Comparison of ENCODE assay signal across 9 cellular contexts in genomic region chr2:237486819-237487448, GRCh38. TPM values are rescaled to one million over a fixed set of nuclear protein-coding genes. Genes with fewer than 3 reads are reported as not detected.
DNase-seq lines count a peak whose midpoint lies in the region; ATAC-seq and TF ChIP-seq lines count a peak whose summit lies in the region.
"Had no signal": no experiment of that assay in that cellular context is flagged by ENCODE, and none has a peak within 500 bp of the region (broad histone marks: within the 10 kb centered on the region; RNA-seq: fewer than 3 reads in every experiment).

Gene MLPH (plus strand): TSS chr2:237487251. CDS start chr2:237493427, 6,176 bp downstream.

- no peak for TF ChIP-seq POLR2A in heart left ventricle (IDR thresholded peaks at IDR 0.05)

- H3K4me1 ChIP-seq in SK-N-SH (ENCODE audit: control insufficient read depth in 1 of 2, insufficient read depth in 2 of 2, low read depth in 1 of 2, low read length in 1 of 2) (peaks cover 20 to 28% of the 10 kb centered on the region in 2 experiments; a peak in 3 of 4 replicates), heart left ventricle (peaks cover 0 to 59% (median 22%) of the 10 kb centered on the region in 12 donors), psoas muscle (peaks cover 8% of the 10 kb centered on the region)

- TF ChIP-seq RAD21 in SK-N-SH (IDR thresholded peaks at IDR 0.05; ENCODE audit: low read length) = no peak

- POLR2A ChIA-PET in SK-N-SH (lab: Yijun Ruan, JAX) = no interaction called here

- intact Hi-C loops in heart left ventricle (cut with DNase I) (no loop called here), psoas muscle (cut with DNase I) (no loop called here)

- peak within 1 kb of the TSS; percentile 10; the same call in 1 of the 2 replicates for H2AFZ ChIP-seq in SK-N-SH (ENCODE audit: low read depth)

- CTCF ChIA-PET in SK-N-SH (lab: Yijun Ruan, JAX) = interaction anchor here (1.2 to 2.8 kb wide), 3 partner anchors 11 to 26 kb away, joined by 8 to 20 read pairs (median 11); no protein-coding TSS in a partner anchor

- H3F3A ChIP-seq in SK-N-SH (replicated peaks; ENCODE audit: insufficient read depth) = peaks cover 7% of the 10 kb centered on the region

- H3K4me2 ChIP-seq in SK-N-SH = peak within 1 kb of the TSS; percentile 95

- H3K27me3 ChIP-seq in SK-N-SH (ENCODE audit: insufficient read depth) (no peaks in the 10 kb centered on the region), heart left ventricle (peaks cover 0 to 42% (median 10%) of the 10 kb centered on the region in 9 donors), psoas muscle (ENCODE audit: insufficient read depth in 3 of 3, low read length in 2 of 3) (peaks cover 0 to 16% (median 0%) of the 10 kb centered on the region in 3 donors)

- H3K79me2 ChIP-seq in SK-N-SH (ENCODE audit: insufficient read depth) = peaks cover 79% of the 10 kb centered on the region

- H3K9me2 ChIP-seq in SK-N-SH = no peaks in the 10 kb centered on the region

- H3K4me3 ChIP-seq in SK-N-SH (ENCODE audit: low read depth in 2 of 2, low read length in 1 of 2) (peak within 1 kb of the TSS; percentile 62 to 84), heart left ventricle (peak within 1 kb of the TSS; percentile 40 to 65 (median 58)), psoas muscle (peak within 1 kb of the TSS; percentile 72)

- no peak for TF ChIP-seq EP300 in SK-N-SH (IDR thresholded peaks at IDR 0.05; ENCODE audit: borderline replicate concordance in 1 of 2, low read depth in 1 of 2, low read length in 1 of 2)

- peak within 1 kb of the TSS; percentile 98 for H3K9ac ChIP-seq in SK-N-SH

- no peaks in the 10 kb centered on the region for H4K20me1 ChIP-seq in SK-N-SH (ENCODE audit: insufficient read depth)

- peak; percentile 93 for DNase-seq in DMS53 (lab: John Stamatoyannopoulos, UW)
- peak; percentile 81 for DNase-seq in SK-N-SH
- peak in 3 of 5 donors; percentile 60 to 69 (median 65) for DNase-seq in heart left ventricle
- peak; percentile 32 to 71 for DNase-seq in psoas muscle
- no peak for DNase-seq in DMS79 treated with DMSO at 0.1 percent for 48 hours (lab: John Stamatoyannopoulos, UW)
- DNase-seq in CD1c-positive myeloid dendritic cell (ENCODE audit: extremely low spot score) = no peak
- DNase-seq: effector CD4-positive, alpha-beta T cell had no signal

- no peak for TF ChIP-seq CTCF in SK-N-SH (IDR thresholded peaks at IDR 0.05)
- no peak for TF ChIP-seq CTCF in heart left ventricle (IDR thresholded peaks at IDR 0.05)
- no peak for TF ChIP-seq CTCF in psoas muscle (IDR thresholded peaks at IDR 0.05)

- H3K27ac ChIP-seq in SK-N-SH (ENCODE audit: low read depth in 2 of 2, low read length in 1 of 2) = peak within 1 kb of the TSS in 1 of 2 experiments; percentile 87; a peak in 2 of 4 replicates
- peak within 1 kb of the TSS in 11 of 12 donors; percentile 48 to 90 (median 75) for H3K27ac ChIP-seq in heart left ventricle
- H3K27ac ChIP-seq in psoas muscle = no peak within 1 kb of the TSS

- H3K36me3 ChIP-seq in SK-N-SH (replicated peaks in 1 of 2; ENCODE audit: control insufficient read depth in 1 of 2, insufficient read depth in 2 of 2, low read length in 1 of 2) (peaks cover 0 to 34% of the 10 kb centered on the region in 2 experiments), heart left ventricle (no peaks in the 10 kb centered on the region), psoas muscle (ENCODE audit: insufficient read depth in 1 of 2, low read depth in 1 of 2) (no peaks in the 10 kb centered on the region)

- ATAC-seq in heart left ventricle (peak; percentile 41 to 81 (median 77)), psoas muscle (peak; percentile 62 to 82 (median 74)), GM21825 (IDR thresholded peaks at IDR 0.05; ENCODE audit: unreplicated experiment) (no peak), HG03571 (IDR thresholded peaks at IDR 0.05; ENCODE audit: unreplicated experiment) (no peak)

- peaks cover 3% of the 10 kb centered on the region; the same call in 1 of the 2 replicates for H3K9me3 ChIP-seq in SK-N-SH
- peaks cover 0 to 16% (median 9%) of the 10 kb centered on the region in 12 donors for H3K9me3 ChIP-seq in heart left ventricle
- H3K9me3 ChIP-seq in psoas muscle = peaks cover 15% of the 10 kb centered on the region

- WGBS in SK-N-SH (ENCODE audit: low lambda C conversion rate) = 8% methylated on average over 17 of the region's 63 CpGs
- WGBS in heart left ventricle, 4 donors = 1 to 7% (median 2%) methylated on average over 15 to 63 of the region's 63 CpGs
- WGBS in psoas muscle, 3 donors = 2% methylated on average over 57 to 63 of the region's 63 CpGs

TF ChIP-seq in SK-N-SH, 30 proteins besides CTCF, POLR2A, EP300 and RAD21:
- TF ChIP-seq MEF2A (IDR thresholded peaks at IDR 0.05; ENCODE audit: borderline replicate concordance, low read depth) (no peak), USF2 (IDR thresholded peaks at IDR 0.05; ENCODE audit: borderline replicate concordance, low read depth, low read length) (0 out of 2 replicates have a peak, but pooled peaks have one; percentile 20), ZBTB33 (IDR thresholded peaks at IDR 0.05; ENCODE audit: borderline replicate concordance, low read depth) (no peak), NFIC (IDR thresholded peaks at IDR 0.05; ENCODE audit: borderline replicate concordance) (peak; percentile 20; the same call in 1 of the 2 replicates), MAX (IDR thresholded peaks at IDR 0.05; ENCODE audit: low read depth) (peak; percentile 88), YY1 (IDR thresholded peaks at IDR 0.05; ENCODE audit: low read depth) (0 out of 2 replicates have a peak, but pooled peaks have one; percentile 17), TCF12 (IDR thresholded peaks at IDR 0.05) (no peak), USF1 (IDR thresholded peaks at IDR 0.05; ENCODE audit: borderline replicate concordance, low read depth) (peak; percentile 86), RFX5 (IDR thresholded peaks at IDR 0.05; ENCODE audit: low read length) (no peak), TEAD4 (IDR thresholded peaks at IDR 0.05; ENCODE audit: borderline replicate concordance, insufficient read depth) (no peak), MXI1 (IDR thresholded peaks at IDR 0.05; ENCODE audit: low read depth, low read length) (0 out of 2 replicates have a peak, but pooled peaks have one; percentile 27), PBX3 (IDR thresholded peaks at IDR 0.05) (no peak)

RNA-seq across cellular contexts. Expression of gene MLPH, which starts in this region (rescaled TPM):
- 84.8 and 93.6 TPM in 2 replicates for polyA plus RNA-seq in SK-N-SH (2012; rRNA removed)
- polyA plus RNA-seq in SK-N-SH (2012; cell fraction: cytosol; rRNA removed) = 37.4 and 44.7 TPM in 2 replicates
- polyA plus RNA-seq in SK-N-SH (2012; cell fraction: nucleus; rRNA removed) = 348 and 369 TPM in 2 replicates
- 10 to 100 TPM; 20.4 to 50.3 (median 30.7) TPM for total RNA-seq in heart left ventricle
- polyA plus RNA-seq in heart left ventricle = 10 to 100 TPM; 18.3 to 60.3 TPM
- total RNA-seq in psoas muscle = 1 to 10 TPM in 3 of 4 donors, under 1 TPM in 1; 0.91 to 7.8 (median 3.2) TPM
- 1 to 10 TPM; 1.4 to 5.6 (median 1.9) TPM for polyA plus RNA-seq in psoas muscle

Comparison
In these comparisons a context has a peak if more than half of its experiments do, and no peak if none do; other contexts are left out.
1. DNase-seq: peak in DMS53 (single experiment), SK-N-SH (single experiment), heart left ventricle (3 of 5) and psoas muscle (2 of 2); none in DMS79 treated with DMSO at 0.1 percent for 48 hours (single experiment) and CD1c-positive myeloid dendritic cell (single experiment).
2. ATAC-seq: peak in heart left ventricle (4 of 4) and psoas muscle (4 of 4); none in GM21825 (single experiment) and HG03571 (single experiment).
3. Peak in every context shown above with its lines, with median percentiles within 50 percentile points of each other: H3K4me3 ChIP-seq.